21 cellular contexts compared by ENCODE assay signal in genomic region chr3:17747890-17748247, GRCh38. TPM values are rescaled to one million over a fixed set of nuclear protein-coding genes. Genes with fewer than 3 reads are reported as not detected.
DNase-seq lines count a peak whose midpoint lies in the region; ATAC-seq and TF ChIP-seq lines count a peak whose summit lies in the region.
"Had no signal": no experiment of that assay in that cellular context is flagged by ENCODE, and none has a peak within 500 bp of the region (broad histone marks: within the 10 kb centered on the region; RNA-seq: fewer than 3 reads in every experiment).

No MANE protein-coding gene starts in this region.

- H3K4me3 ChIP-seq in SJCRH30 (peak overlapping the region; percentile 14), transverse colon (no peak overlapping the region)
- H3K4me3 ChIP-seq: MG63, thoracic aorta had no signal

- H3K36me3 ChIP-seq in SJCRH30, result no peaks in the 10 kb centered on the region
- no peaks in the 10 kb centered on the region for H3K36me3 ChIP-seq in transverse colon
- H3K36me3 ChIP-seq: MG63, thoracic aorta had no signal

- no peak for ATAC-seq in activated CD8-positive, alpha-beta T cell treated with anti-CD3 and anti-CD28 coated beads, Interleukin-2, amount 10 ng/mL, durations not matched to agents 7 days and 5 days
- no peak for ATAC-seq in activated CD8-positive, alpha-beta T cell treated with anti-CD3 and anti-CD28 coated beads for 36 hours
- peak; percentile 6 for ATAC-seq in HG02943 (IDR thresholded peaks at IDR 0.05; ENCODE audit: low read depth, unreplicated experiment)
- ATAC-seq in stimulated activated memory B cell treated with anti-CD40 and anti-IgM and Interleukin-4, amounts not matched to agents 10 μg/mL and 1 μg/mL and 100 μg/mL, for 72 hours, result no peak
- ATAC-seq: activated CD4-positive, CD25-positive, alpha-beta regulatory T cell treated with anti-CD3 and anti-CD28 coated beads, Interleukin-2, amount 50 U/mL, for 24 hours; left colon had no signal

- CTCF ChIA-PET in activated CD8-positive, alpha-beta T cell treated with anti-CD3 and anti-CD28 coated beads, Interleukin-2, amount 10 ng/mL, durations not matched to agents 7 days and 5 days (lab: Charles Lee), result interaction anchor here (1.5 to 1.9 kb wide), 3 partner anchors 27 to 103 kb away, joined by 4 to 6 read pairs (median 5); no protein-coding TSS in a partner anchor
- CTCF ChIA-PET in activated CD8-positive, alpha-beta T cell treated with anti-CD3 and anti-CD28 coated beads for 36 hours (lab: Charles Lee), result interaction anchor here (1.2 kb wide), 2 partner anchors 9 to 93 kb away, joined by 3 to 5 read pairs; no protein-coding TSS in a partner anchor

- H3K27me3 Mint-ChIP-seq in activated CD8-positive, alpha-beta T cell treated with anti-CD3 and anti-CD28 coated beads, Interleukin-2, amount 10 ng/mL, durations not matched to agents 7 days and 5 days (ENCODE audit: low read depth), result peaks cover 2% of the 10 kb centered on the region
- H3K27me3 Mint-ChIP-seq in activated CD8-positive, alpha-beta T cell treated with anti-CD3 and anti-CD28 coated beads for 36 hours, result peaks cover 1% of the 10 kb centered on the region
- no peaks in the 10 kb centered on the region for H3K27me3 Mint-ChIP-seq in stimulated activated memory B cell treated with anti-CD40 and anti-IgM and Interleukin-4, amounts not matched to agents 10 μg/mL and 1 μg/mL and 100 μg/mL, for 72 hours

- peaks cover 43% of the 10 kb centered on the region for H3K4me1 Mint-ChIP-seq in activated CD8-positive, alpha-beta T cell treated with anti-CD3 and anti-CD28 coated beads, Interleukin-2, amount 10 ng/mL, durations not matched to agents 7 days and 5 days (ENCODE audit: low read depth)
- peaks cover 31% of the 10 kb centered on the region for H3K4me1 Mint-ChIP-seq in activated CD8-positive, alpha-beta T cell treated with anti-CD3 and anti-CD28 coated beads for 36 hours (ENCODE audit: low read depth)
- peaks cover 45% of the 10 kb centered on the region for H3K4me1 Mint-ChIP-seq in stimulated activated memory B cell treated with anti-CD40 and anti-IgM and Interleukin-4, amounts not matched to agents 10 μg/mL and 1 μg/mL and 100 μg/mL, for 72 hours

- H3K27me3 ChIP-seq in SJCRH30, result no peaks in the 10 kb centered on the region
- no peaks in the 10 kb centered on the region for H3K27me3 ChIP-seq in transverse colon
- H3K27me3 ChIP-seq: MG63 had no signal

- 81 to 83% methylated on average over 6 of the region's 6 CpGs for WGBS in transverse colon (ENCODE audit: low coverage in 1 of 2), 2 donors

- in situ Hi-C loops in transverse colon (cut with MboI; ENCODE audit: low pct_ligation_motif_present in 1 of 4, low pct_unique_long_range_greater_than_20kb in 1 of 4, low sequenced_read_pairs in 3 of 4), result no loop called here

- POLR2A ChIA-PET in activated CD8-positive, alpha-beta T cell treated with anti-CD3 and anti-CD28 coated beads, Interleukin-2, amount 10 ng/mL, durations not matched to agents 7 days and 5 days (lab: Charles Lee), result interaction anchor here (1.8 kb wide), 1 partner anchor 27 kb away, joined by 6 read pairs; no protein-coding TSS in a partner anchor
- POLR2A ChIA-PET in activated CD8-positive, alpha-beta T cell treated with anti-CD3 and anti-CD28 coated beads for 36 hours (lab: Charles Lee), result interaction anchor here (0.5 kb wide), 1 partner anchor 701 kb away, joined by 3 read pairs; no protein-coding TSS in a partner anchor

- intact Hi-C loops in activated CD8-positive, alpha-beta T cell treated with anti-CD3 and anti-CD28 coated beads for 36 hours (cut with micrococcal nuclease), result no loop called here
- intact Hi-C loops in transverse colon (cut with DNase I; ENCODE audit: low total_unique reads), result no loop called here

- peak overlapping the region; percentile 58 for H3K27ac Mint-ChIP-seq in activated CD8-positive, alpha-beta T cell treated with anti-CD3 and anti-CD28 coated beads, Interleukin-2, amount 10 ng/mL, durations not matched to agents 7 days and 5 days
- no peak overlapping the region for H3K27ac Mint-ChIP-seq in activated CD8-positive, alpha-beta T cell treated with anti-CD3 and anti-CD28 coated beads for 36 hours
- H3K27ac Mint-ChIP-seq in stimulated activated memory B cell treated with anti-CD40 and anti-IgM and Interleukin-4, amounts not matched to agents 10 μg/mL and 1 μg/mL and 100 μg/mL, for 72 hours, result peak overlapping the region; percentile 88
- H3K27ac Mint-ChIP-seq: mesothelial cell of epicardium had no signal

- no peak for TF ChIP-seq CTCF in activated CD8-positive, alpha-beta T cell treated with anti-CD3 and anti-CD28 coated beads for 36 hours (IDR thresholded peaks at IDR 0.05)
- no peak for TF ChIP-seq CTCF in transverse colon (IDR thresholded peaks at IDR 0.05)

- H3K9me3 Mint-ChIP-seq in activated CD8-positive, alpha-beta T cell treated with anti-CD3 and anti-CD28 coated beads, Interleukin-2, amount 10 ng/mL, durations not matched to agents 7 days and 5 days (ENCODE audit: insufficient read depth), result no peaks in the 10 kb centered on the region
- no peaks in the 10 kb centered on the region for H3K9me3 Mint-ChIP-seq in activated CD8-positive, alpha-beta T cell treated with anti-CD3 and anti-CD28 coated beads for 36 hours
- H3K9me3 Mint-ChIP-seq in stimulated activated memory B cell treated with anti-CD40 and anti-IgM and Interleukin-4, amounts not matched to agents 10 μg/mL and 1 μg/mL and 100 μg/mL, for 72 hours, result no peaks in the 10 kb centered on the region
- H3K9me3 Mint-ChIP-seq: mesothelial cell of epicardium had no signal

- H3K27ac ChIP-seq in SJCRH30 (peak overlapping the region; percentile 95), transverse colon (no peak overlapping the region)
- H3K27ac ChIP-seq: C4-2B, thoracic aorta had no signal

- H3K4me1 ChIP-seq in SJCRH30 (peaks cover 27% of the 10 kb centered on the region), transverse colon (peaks cover 5 to 10% (median 9%) of the 10 kb centered on the region in 4 donors)

- no peaks in the 10 kb centered on the region for H3K9me3 ChIP-seq in SJCRH30 (replicated peaks)
- no peaks in the 10 kb centered on the region for H3K9me3 ChIP-seq in transverse colon
- H3K9me3 ChIP-seq: MG63, thoracic aorta had no signal

- DNase-seq in activated CD8-positive, alpha-beta T cell treated with anti-CD3 and anti-CD28 coated beads, Interleukin-2, amount 10 ng/mL, durations not matched to agents 7 days and 5 days, result no peak
- DNase-seq in activated CD8-positive, alpha-beta T cell treated with anti-CD3 and anti-CD28 coated beads for 36 hours, result no peak
- DNase-seq in SJCRH30 (peak; percentile 65 to 79), MV-4-11 (lab: John Stamatoyannopoulos, UW) (no peak), transverse colon (no peak), NCI-H1105 (lab: John Stamatoyannopoulos, UW) (no peak)
- DNase-seq: activated gamma-delta T cell; central memory CD4-positive, alpha-beta T cell; effector CD4-positive, alpha-beta T cell; GF-D8; HCEC 1CT; left colon; MG63; NCI-H1930; NCI-H446 treated with DMSO at 0.1 percent for 48 hours had no signal

- no peak for TF ChIP-seq EP300 in transverse colon (IDR thresholded peaks at IDR 0.05; ENCODE audit: low read depth)

- no peak for TF ChIP-seq POLR2A in transverse colon (IDR thresholded peaks at IDR 0.05)

- peak overlapping the region; percentile 23 for H3K4me3 Mint-ChIP-seq in activated CD8-positive, alpha-beta T cell treated with anti-CD3 and anti-CD28 coated beads, Interleukin-2, amount 10 ng/mL, durations not matched to agents 7 days and 5 days
- no peak overlapping the region for H3K4me3 Mint-ChIP-seq in activated CD8-positive, alpha-beta T cell treated with anti-CD3 and anti-CD28 coated beads for 36 hours
- H3K4me3 Mint-ChIP-seq in stimulated activated memory B cell treated with anti-CD40 and anti-IgM and Interleukin-4, amounts not matched to agents 10 μg/mL and 1 μg/mL and 100 μg/mL, for 72 hours, result peak overlapping the region; percentile 57
- H3K4me3 Mint-ChIP-seq: mesothelial cell of epicardium had no signal

- H3K36me3 Mint-ChIP-seq in activated CD8-positive, alpha-beta T cell treated with anti-CD3 and anti-CD28 coated beads, Interleukin-2, amount 10 ng/mL, durations not matched to agents 7 days and 5 days (ENCODE audit: low read depth), result no peaks in the 10 kb centered on the region
- no peaks in the 10 kb centered on the region for H3K36me3 Mint-ChIP-seq in activated CD8-positive, alpha-beta T cell treated with anti-CD3 and anti-CD28 coated beads for 36 hours (ENCODE audit: low read depth)
- H3K36me3 Mint-ChIP-seq in stimulated activated memory B cell treated with anti-CD40 and anti-IgM and Interleukin-4, amounts not matched to agents 10 μg/mL and 1 μg/mL and 100 μg/mL, for 72 hours, result no peaks in the 10 kb centered on the region
- H3K36me3 Mint-ChIP-seq: mesothelial cell of epicardium had no signal

RNA-seq across cellular contexts. Expression of gene TBC1D5, which starts 5.4 kb away (rescaled TPM):
- 10 to 100 TPM; 51.2 to 52.8 TPM for total RNA-seq in activated CD8-positive, alpha-beta T cell treated with anti-CD3 and anti-CD28 coated beads, Interleukin-2, amount 10 ng/mL, durations not matched to agents 7 days and 5 days
- total RNA-seq in activated CD8-positive, alpha-beta T cell treated with anti-CD3 and anti-CD28 coated beads for 36 hours, result 10 to 100 TPM; 46.3 to 47.8 TPM
- total RNA-seq in SJCRH30 (2014; rRNA removed; shearing (Covaris generic)), result 45.4 and 59.4 TPM in 2 replicates
- 10 to 100 TPM; 21.3 to 86.4 (median 48.1) TPM for total RNA-seq in transverse colon

Comparison
In these comparisons a context has a peak if more than half of its experiments do, and no peak if none do; other contexts are left out.
1. DNase-seq: peak in SJCRH30 (2 of 2); none in activated CD8-positive, alpha-beta T cell treated with anti-CD3 and anti-CD28 coated beads, Interleukin-2, amount 10 ng/mL, durations not matched to agents 7 days and 5 days (single experiment), activated CD8-positive, alpha-beta T cell treated with anti-CD3 and anti-CD28 coated beads for 36 hours (single experiment), MV-4-11 (single experiment), transverse colon (single experiment) and NCI-H1105 (single experiment).